33 cellular contexts compared by ENCODE assay signal in the genomic region with DNA sequence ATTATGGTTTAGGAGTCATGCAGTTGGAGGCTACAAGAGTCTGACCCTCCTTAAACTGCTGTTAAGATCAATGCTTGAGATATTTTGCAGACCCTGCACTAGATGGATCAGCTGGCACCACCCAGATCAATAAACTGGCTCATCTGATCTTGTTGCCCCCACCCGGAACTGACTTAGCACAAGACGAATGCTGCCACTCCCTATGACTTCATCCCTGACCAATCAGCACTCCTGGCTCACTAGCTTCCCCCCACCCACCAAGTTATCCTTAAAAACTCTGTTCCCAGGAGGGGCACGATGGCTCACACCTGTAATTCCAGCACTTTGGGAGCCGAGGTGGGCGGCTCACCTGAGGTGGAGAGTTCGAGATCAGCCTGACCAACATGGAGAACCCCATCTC.
"Had no signal": no experiment of that assay in that cellular context is flagged by ENCODE, and none has a peak within 500 bp of the region (broad histone marks: within the 10 kb centered on the region; RNA-seq: fewer than 3 reads in every experiment).

No MANE protein-coding gene starts in this region.

- H3K36me3 ChIP-seq: adrenal gland, ascending aorta, brain microvascular endothelial cell, breast epithelium, cardiac muscle cell had no signal

- H3K27ac ChIP-seq: adrenal gland, ascending aorta, body of pancreas, brain microvascular endothelial cell, breast epithelium, cardiac muscle cell had no signal

- H3K9me3 ChIP-seq: adrenal gland, body of pancreas had no signal

- DNase-seq: activated effector memory CD4-positive, alpha-beta T cell treated with anti-CD3 and anti-CD28 coated beads, Interleukin-2, amount 50 U/mL, for 16 hours; activated effector memory CD4-positive, alpha-beta T cell treated with Interleukin-2 at 50 U/mL for 16 hours; activated gamma-delta T cell; activated gamma-delta T cell treated with Interleukin-2 at 50 U/mL for 16 hours; activated naive CD4-positive, alpha-beta T cell; activated naive CD4-positive, alpha-beta T cell treated with anti-CD3 and anti-CD28 coated beads for 36 hours; activated naive CD4-positive, alpha-beta T cell treated with anti-CD3 and anti-CD28 coated beads, Interleukin-2, amount 10 ng/mL, durations not matched to agents 7 days and 5 days; activated naive CD4-positive, alpha-beta T cell treated with anti-CD3 and anti-CD28 coated beads, Interleukin-2, amount 50 U/mL, for 16 hours; activated naive CD4-positive, alpha-beta T cell treated with Interleukin-2 at 50 U/mL for 16 hours; activated naive CD8-positive, alpha-beta T cell treated with anti-CD3 and anti-CD28 coated beads for 36 hours; activated naive CD8-positive, alpha-beta T cell treated with anti-CD3 and anti-CD28 coated beads, Interleukin-2, amount 10 ng/mL, durations not matched to agents 7 days and 5 days; activated naive CD8-positive, alpha-beta T cell treated with anti-CD3 and anti-CD28 coated beads, Interleukin-2, amount 50 U/mL, for 24 hours; activated T-cell treated with anti-CD3 and anti-CD28 coated beads, Interleukin-2, amount 50 U/mL, for 24 hours; activated T-cell treated with anti-CD3 and anti-CD28 coated beads, Interleukin-2, amount 50 U/mL, for 4 hours; activated T-cell treated with anti-CD3 and anti-CD28 coated beads, Interleukin-2, amount 50 U/mL, for 48 hours; activated T-cell treated with anti-CD3 and anti-CD28 coated beads, Interleukin-2, amount 50 U/mL, for 72 hours; adrenal gland; amniotic stem cell; amygdala; anterior cingulate cortex; aorta; body of pancreas; brain microvascular endothelial cell; caudate nucleus; central memory CD4-positive, alpha-beta T cell; cerebellar nuclear complex had no signal

- H3K4me1 ChIP-seq: adrenal gland, body of pancreas, breast epithelium had no signal

- FAIRE-seq: astrocyte, bronchial epithelial cell had no signal

- H3K27me3 ChIP-seq: adrenal gland, ascending aorta, body of pancreas, brain microvascular endothelial cell, breast epithelium, cardiac muscle cell had no signal

- H3K4me3 ChIP-seq: adrenal gland, ascending aorta, body of pancreas, breast epithelium, cardiac muscle cell had no signal

- ATAC-seq: activated naive CD4-positive, alpha-beta T cell treated with anti-CD3 and anti-CD28 coated beads, Interleukin-2, amount 50 U/mL, for 72 hours; activated naive CD8-positive, alpha-beta T cell treated with anti-CD3 and anti-CD28 coated beads, Interleukin-2, amount 50 U/mL, for 24 hours; activated T-cell treated with anti-CD3 and anti-CD28 coated beads, Interleukin-2, amount 50 U/mL, for 4 hours; activated T-cell treated with anti-CD3 and anti-CD28 coated beads, Interleukin-2, amount 50 U/mL, for 72 hours; activated T-helper 17 cell treated with anti-CD3 and anti-CD28 coated beads, Interleukin-2, amount 50 U/mL, for 72 hours; body of pancreas had no signal
